ENCODE assay signal across 1 cellular context in genomic region chr18:57141208-57142129, GRCh38.
TF ChIP-seq lines count a peak whose summit lies in the region.

No MANE protein-coding gene starts in this region.

TF ChIP-seq in K562, 482 proteins besides CTCF, POLR2A, EP300 and RAD21 (continued from another document and continues in another):
- TF ChIP-seq, protein P1, sequence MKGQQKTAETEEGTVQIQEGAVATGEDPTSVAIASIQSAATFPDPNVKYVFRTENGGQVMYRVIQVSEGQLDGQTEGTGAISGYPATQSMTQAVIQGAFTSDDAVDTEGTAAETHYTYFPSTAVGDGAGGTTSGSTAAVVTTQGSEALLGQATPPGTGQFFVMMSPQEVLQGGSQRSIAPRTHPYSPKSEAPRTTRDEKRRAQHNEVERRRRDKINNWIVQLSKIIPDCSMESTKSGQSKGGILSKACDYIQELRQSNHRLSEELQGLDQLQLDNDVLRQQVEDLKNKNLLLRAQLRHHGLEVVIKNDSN (CRISPR knock-in tag; IDR thresholded peaks at IDR 0.05): no peak
- TF ChIP-seq IRF1 (CRISPR knock-in tag; IDR thresholded peaks at IDR 0.05; ENCODE audit: borderline replicate concordance): no peak
- TF ChIP-seq ARHGAP35 (IDR thresholded peaks at IDR 0.05; ENCODE audit: partially characterized antibody): no peak
- TF ChIP-seq SAP30 (IDR thresholded peaks at IDR 0.05; ENCODE audit: borderline replicate concordance, insufficient read depth, low read depth, low read length, poor library complexity, severe bottlenecking): no peak
- TF ChIP-seq DMBX1 (CRISPR knock-in tag; IDR thresholded peaks at IDR 0.05; ENCODE audit: borderline replicate concordance): no peak; the same call in 1 of the 2 replicates
- no peak for TF ChIP-seq THRAP3 (IDR thresholded peaks at IDR 0.05; ENCODE audit: borderline replicate concordance)
- TF ChIP-seq ZNF707 (CRISPR knock-in tag; conservative IDR thresholded peaks at IDR 0.05): peak; percentile 98
- TF ChIP-seq NFXL1 (CRISPR knock-in tag; IDR thresholded peaks at IDR 0.05): no peak
- 0 out of 2 replicates have a peak, but pooled peaks have one; percentile 26 for TF ChIP-seq CREB3 (tag; conservative IDR thresholded peaks at IDR 0.05; ENCODE audit: low read depth)
- TF ChIP-seq KLF16 (IDR thresholded peaks at IDR 0.05): peak; percentile 64; the same call in 1 of the 2 replicates
- no peak for TF ChIP-seq CBX5 (IDR thresholded peaks at IDR 0.05; ENCODE audit: borderline replicate concordance, low read depth)
- TF ChIP-seq, protein P2, sequence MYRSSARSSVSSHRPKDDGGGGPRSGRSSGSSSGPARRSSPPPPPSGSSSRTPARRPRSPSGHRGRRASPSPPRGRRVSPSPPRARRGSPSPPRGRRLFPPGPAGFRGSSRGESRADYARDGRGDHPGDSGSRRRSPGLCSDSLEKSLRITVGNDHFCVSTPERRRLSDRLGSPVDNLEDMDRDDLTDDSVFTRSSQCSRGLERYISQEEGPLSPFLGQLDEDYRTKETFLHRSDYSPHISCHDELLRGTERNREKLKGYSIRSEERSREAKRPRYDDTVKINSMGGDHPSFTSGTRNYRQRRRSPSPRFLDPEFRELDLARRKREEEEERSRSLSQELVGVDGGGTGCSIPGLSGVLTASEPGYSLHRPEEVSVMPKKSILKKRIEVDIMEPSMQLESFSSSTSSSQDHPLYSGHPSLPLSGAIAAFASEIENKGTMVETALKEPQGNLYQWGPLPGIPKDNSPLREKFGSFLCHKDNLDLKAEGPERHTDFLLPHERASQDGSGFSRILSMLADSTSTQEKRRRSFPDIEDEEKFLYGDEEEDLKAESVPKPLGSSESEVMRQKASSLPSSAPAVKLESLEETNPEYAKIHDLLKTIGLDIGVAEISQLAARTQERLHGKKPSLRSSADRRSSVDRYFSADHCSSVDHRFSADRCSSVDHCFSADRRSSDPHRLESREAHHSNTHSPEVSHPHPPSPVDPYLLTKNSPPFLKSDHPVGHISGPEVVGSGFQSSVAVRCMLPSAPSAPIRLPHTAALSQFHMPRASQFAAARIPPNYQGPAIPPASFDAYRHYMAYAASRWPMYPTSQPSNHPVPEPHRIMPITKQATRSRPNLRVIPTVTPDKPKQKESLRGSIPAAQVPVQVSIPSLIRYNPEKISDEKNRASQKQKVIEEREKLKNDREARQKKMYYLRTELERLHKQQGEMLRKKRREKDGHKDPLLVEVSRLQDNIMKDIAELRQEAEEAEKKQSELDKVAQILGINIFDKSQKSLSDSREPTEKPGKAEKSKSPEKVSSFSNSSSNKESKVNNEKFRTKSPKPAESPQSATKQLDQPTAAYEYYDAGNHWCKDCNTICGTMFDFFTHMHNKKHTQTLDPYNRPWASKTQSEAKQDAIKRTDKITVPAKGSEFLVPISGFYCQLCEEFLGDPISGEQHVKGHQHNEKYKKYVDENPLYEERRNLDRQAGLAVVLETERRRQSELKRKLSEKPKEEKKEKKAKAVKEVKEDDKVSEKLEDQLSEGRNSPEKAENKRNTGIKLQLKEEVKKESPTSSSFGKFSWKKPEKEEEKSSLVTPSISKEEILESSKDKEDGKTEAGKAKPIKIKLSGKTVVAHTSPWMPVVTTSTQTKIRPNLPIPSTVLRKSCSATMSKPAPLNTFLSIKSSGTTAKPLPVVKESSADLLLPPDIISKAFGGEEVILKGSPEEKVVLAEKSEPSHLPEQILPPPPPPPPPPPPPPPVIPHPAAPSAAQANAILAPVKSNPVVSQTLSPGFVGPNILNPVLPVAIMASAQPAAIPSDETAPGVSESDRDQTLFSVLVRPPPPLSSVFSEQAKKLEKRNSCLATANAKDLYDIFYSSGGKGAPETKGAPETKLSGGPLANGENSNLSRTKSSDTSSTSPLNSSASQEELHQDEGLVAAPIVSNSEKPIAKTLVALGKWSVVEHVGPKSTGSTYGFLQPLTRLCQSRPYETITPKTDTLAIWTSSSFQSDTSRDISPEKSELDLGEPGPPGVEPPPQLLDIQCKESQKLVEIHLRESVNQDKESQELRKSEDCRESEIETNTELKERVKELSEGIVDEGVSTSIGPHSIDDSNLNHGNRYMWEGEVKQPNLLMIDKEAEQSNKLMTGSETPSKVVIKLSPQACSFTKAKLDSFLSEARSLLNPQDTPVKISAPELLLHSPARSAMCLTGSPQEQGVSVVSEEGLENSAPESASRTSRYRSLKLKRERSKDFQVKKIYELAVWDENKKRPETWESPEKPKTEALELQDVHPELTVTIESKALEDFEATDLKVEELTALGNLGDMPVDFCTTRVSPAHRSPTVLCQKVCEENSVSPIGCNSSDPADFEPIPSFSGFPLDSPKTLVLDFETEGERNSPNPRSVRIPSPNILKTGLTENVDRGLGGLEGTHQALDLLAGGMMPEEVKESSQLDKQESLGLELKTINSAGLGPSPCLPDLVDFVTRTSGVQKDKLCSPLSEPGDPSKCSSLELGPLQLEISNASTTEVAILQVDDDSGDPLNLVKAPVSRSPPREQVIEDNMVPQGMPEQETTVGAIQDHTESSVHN (IDR thresholded peaks at IDR 0.05; ENCODE audit: borderline replicate concordance in 1 of 2, low read depth in 1 of 2): peak in 1 of 2 experiments; percentile 93; a peak in 2 of 4 replicates
- no peak for TF ChIP-seq THRA (IDR thresholded peaks at IDR 0.05)
- peak; percentile 71 for TF ChIP-seq VEZF1 (CRISPR knock-in tag; IDR thresholded peaks at IDR 0.05)
- peak; percentile 93 for TF ChIP-seq FOXJ2 (tag; IDR thresholded peaks at IDR 0.05)
- TF ChIP-seq ETS2 (tag; IDR thresholded peaks at IDR 0.05; ENCODE audit: borderline replicate concordance, poor library complexity, severe bottlenecking): no peak
- no peak for TF ChIP-seq BACH1 (tag; IDR thresholded peaks at IDR 0.05)
- TF ChIP-seq NBN (IDR thresholded peaks at IDR 0.05; ENCODE audit: low read depth): peak; percentile 81; the same call in 1 of the 2 replicates
- TF ChIP-seq HLTF (IDR thresholded peaks at IDR 0.05): no peak
- no peak for TF ChIP-seq ZNF121 (CRISPR knock-in tag; conservative IDR thresholded peaks at IDR 0.05)
- TF ChIP-seq TAL1 (IDR thresholded peaks at IDR 0.05): peak; percentile 56
- peak; percentile 86 for TF ChIP-seq CXXC5 (CRISPR knock-in tag; IDR thresholded peaks at IDR 0.05)
- TF ChIP-seq MEF2A (IDR thresholded peaks at IDR 0.05; ENCODE audit: control insufficient read depth, low read depth, low read length): no peak
- no peak for TF ChIP-seq POLR2AphosphoS5 (IDR thresholded peaks at IDR 0.05; ENCODE audit: control insufficient read depth, insufficient read depth, low read depth, low read length)
- no peak for TF ChIP-seq GTF2B (IDR thresholded peaks at IDR 0.05; ENCODE audit: extremely low read depth, insufficient read length)
- TF ChIP-seq CUX1 (CRISPR knock-in tag; IDR thresholded peaks at IDR 0.05): no peak
- TF ChIP-seq NRF1 (conservative IDR thresholded peaks at IDR 0.05 in 1 of 2, IDR thresholded peaks at IDR 0.05 in 1 of 2): 0 out of 4 replicates have a peak, but pooled peaks of 1 of the 2 experiments have one; percentile 15
- TF ChIP-seq ZNF175 (CRISPR knock-in tag; IDR thresholded peaks at IDR 0.05; ENCODE audit: low read depth): no peak
- peak; percentile 100 for TF ChIP-seq MEIS2 (IDR thresholded peaks at IDR 0.05; ENCODE audit: partially characterized antibody)
- no peak for TF ChIP-seq CREB3L1 (IDR thresholded peaks at IDR 0.05; ENCODE audit: borderline replicate concordance, low read depth)
- no peak for TF ChIP-seq CHD1 (IDR thresholded peaks at IDR 0.05; ENCODE audit: low read length)
- TF ChIP-seq, protein P3, sequence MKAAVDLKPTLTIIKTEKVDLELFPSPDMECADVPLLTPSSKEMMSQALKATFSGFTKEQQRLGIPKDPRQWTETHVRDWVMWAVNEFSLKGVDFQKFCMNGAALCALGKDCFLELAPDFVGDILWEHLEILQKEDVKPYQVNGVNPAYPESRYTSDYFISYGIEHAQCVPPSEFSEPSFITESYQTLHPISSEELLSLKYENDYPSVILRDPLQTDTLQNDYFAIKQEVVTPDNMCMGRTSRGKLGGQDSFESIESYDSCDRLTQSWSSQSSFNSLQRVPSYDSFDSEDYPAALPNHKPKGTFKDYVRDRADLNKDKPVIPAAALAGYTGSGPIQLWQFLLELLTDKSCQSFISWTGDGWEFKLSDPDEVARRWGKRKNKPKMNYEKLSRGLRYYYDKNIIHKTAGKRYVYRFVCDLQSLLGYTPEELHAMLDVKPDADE (conservative IDR thresholded peaks at IDR 0.05; ENCODE audit: control insufficient read depth, low read depth, low read length): no peak
- TF ChIP-seq SMARCA5 (IDR thresholded peaks at IDR 0.05): no peak
